1 cellular context compared by ENCODE assay signal in genomic region chr2:36360063-36360462, GRCh38.
TF ChIP-seq lines count a peak whose summit lies in the region.

No MANE protein-coding gene starts in this region.

TF ChIP-seq in WTC11, 78 proteins besides CTCF, POLR2A, EP300 and RAD21 (continued from another document):
- TF ChIP-seq HMGXB4 (CRISPR knock-in tag; IDR thresholded peaks at IDR 0.05) (no peak), FOXP4 (CRISPR knock-in tag; IDR thresholded peaks at IDR 0.05) (no peak), ATF3 (CRISPR knock-in tag; conservative IDR thresholded peaks at IDR 0.05) (no peak), ZNF232 (CRISPR knock-in tag; IDR thresholded peaks at IDR 0.05) (no peak), ZNF317 (CRISPR knock-in tag; IDR thresholded peaks at IDR 0.05; ENCODE audit: borderline replicate concordance, low read depth) (no peak), ZBTB21 (CRISPR knock-in tag; IDR thresholded peaks at IDR 0.05; ENCODE audit: borderline replicate concordance) (no peak), E2F5 (CRISPR knock-in tag; IDR thresholded peaks at IDR 0.05) (no peak)
